Comparison of ENCODE assay signal across 8 cellular contexts in the genomic region with DNA sequence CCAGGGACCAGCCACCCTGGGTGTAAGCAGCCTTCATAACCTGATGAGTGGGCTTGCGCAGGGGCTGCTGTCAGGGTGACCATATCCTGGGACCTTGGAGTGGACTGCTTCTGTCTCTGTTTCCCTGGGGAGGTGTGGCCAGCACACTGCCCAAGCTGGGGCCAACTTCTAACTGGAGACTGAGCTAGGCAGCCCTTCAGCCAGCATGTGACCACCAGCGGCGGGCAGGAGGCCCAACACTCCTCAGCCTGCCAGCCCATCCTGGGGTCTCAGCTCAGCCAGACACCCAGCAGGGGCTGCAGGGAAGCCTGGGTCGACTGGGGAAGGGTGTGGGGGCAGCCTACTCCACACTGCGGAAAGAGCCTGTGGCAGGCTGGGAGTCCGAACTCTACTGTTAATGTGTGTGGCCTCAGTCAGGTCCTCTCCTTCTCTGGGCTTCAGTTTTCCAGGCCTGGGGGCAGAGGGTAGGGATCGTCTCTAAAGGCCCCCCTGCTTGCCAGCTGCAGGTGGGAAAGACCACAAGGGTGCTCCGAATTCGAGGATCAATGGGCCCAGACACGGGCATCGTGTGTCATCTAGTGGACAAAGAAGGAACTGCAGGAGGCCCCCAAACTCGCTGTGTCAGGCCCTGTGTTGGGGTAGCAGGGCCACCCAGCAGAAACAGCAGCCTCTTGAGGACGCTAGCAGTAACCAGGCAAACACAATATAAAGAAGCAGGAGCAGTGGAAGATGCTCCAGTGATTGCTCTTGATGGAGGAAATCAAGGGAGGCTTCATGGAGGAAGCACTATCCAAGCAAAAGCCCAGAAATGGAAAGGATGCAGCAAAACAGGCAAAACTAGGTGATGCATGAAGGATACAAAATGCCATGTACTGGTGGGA. TPM values are rescaled to one million over a fixed set of nuclear protein-coding genes. Genes with fewer than 3 reads are reported as not detected.
DNase-seq lines count a peak whose midpoint lies in the region; ATAC-seq, FAIRE-seq and TF ChIP-seq lines count a peak whose summit lies in the region.

No MANE protein-coding gene starts in this region.

- no peak for ATAC-seq in GM18858 (IDR thresholded peaks at IDR 0.05; ENCODE audit: unreplicated experiment)

- no peaks in the 10 kb centered on the region for H3K27me3 ChIP-seq in AG04450 (ENCODE audit: control insufficient read depth, insufficient read depth, low read length)

- CTCF ChIA-PET in AG04450 (lab: Charles Lee) = interaction anchor here (0.8 to 11.7 kb wide), 11 partner anchors 8 to 226 kb away, joined by 3 to 359 read pairs (median 5); no protein-coding TSS in a partner anchor

- FAIRE-seq in GM18507 (lab: Jason Lieb, UNC) = peak; percentile 83

- no peak overlapping the region for H3K27ac ChIP-seq in AG04450 (ENCODE audit: low read depth, low read length)

- H3K9me3 ChIP-seq in AG04450 (ENCODE audit: control insufficient read depth, insufficient read depth, low read length) = no peaks in the 10 kb centered on the region

- H3K4me3 ChIP-seq in AG04450 (ENCODE audit: low read depth, low read length) = no peak overlapping the region

- POLR2A ChIA-PET in AG04450 (lab: Yijun Ruan, JAX) = no interaction called here

- TF ChIP-seq CTCF in AG04450 (IDR thresholded peaks at IDR 0.05; ENCODE audit: low read depth, low read length) = peak; percentile 100

- DNase-seq in AG04450 (ENCODE audit: low read depth, low spot score) = no peak
- peak; percentile 54 for DNase-seq in GM18507 (ENCODE audit: extremely low spot score, insufficient read length, low read depth)
- peak; percentile 49 to 91 for DNase-seq in NCI-H526 (lab: John Stamatoyannopoulos, UW)
- peak; percentile 48 to 66 for DNase-seq in activated CD4-positive, alpha-beta T cell treated with anti-CD3 and anti-CD28 coated beads, Interleukin-2, amount 50 U/mL, for 24 hours (ENCODE audit: low read depth in 1 of 2, low spot score in 1 of 2)
- DNase-seq in effector CD4-positive, alpha-beta T cell = peak; percentile 64
- peak; percentile 42 for DNase-seq in midbrain (lab: John Stamatoyannopoulos, UW)
- DNase-seq in stimulated activated CD8-positive, alpha-beta memory T cell treated with anti-CD3 and anti-CD28 coated beads, Interleukin-7, amount 100 ng/mL, for 4 hours (ENCODE audit: low read depth in 2 of 2) = peak; percentile 43 to 53

RNA-seq across cellular contexts. Expression of a gene that starts 2.0 kb away (rescaled TPM):
- polyA plus RNA-seq in AG04450 (2011; rRNA removed) = 0.02 TPM in 1 of 2 replicates, not detected in the other
- polyA minus RNA-seq in AG04450 (2011; rRNA and poly(A)+ RNA removed) = 0.28 TPM in 1 of 2 replicates, not detected in the other

RNA-seq across cellular contexts. Expression of a gene that starts 7.0 kb away (rescaled TPM):
- polyA plus RNA-seq in AG04450 (2011; rRNA removed) = 1.7 and 1.9 TPM in 2 replicates
- polyA minus RNA-seq in AG04450 (2011; rRNA and poly(A)+ RNA removed) = 1.4 and 2.0 TPM in 2 replicates

RNA-seq across cellular contexts. Expression of a gene that starts 8.5 kb away (rescaled TPM):
- polyA plus RNA-seq in AG04450 (2011; rRNA removed) = 71.0 and 73.0 TPM in 2 replicates
- polyA minus RNA-seq in AG04450 (2011; rRNA and poly(A)+ RNA removed) = 104 and 115 TPM in 2 replicates

RNA-seq across cellular contexts. Expression of a gene that starts 36.4 kb away (rescaled TPM):
- 1.8 and 2.6 TPM in 2 replicates for polyA plus RNA-seq in AG04450 (2011; rRNA removed)
- polyA minus RNA-seq in AG04450 (2011; rRNA and poly(A)+ RNA removed) = 1.1 and 3.6 TPM in 2 replicates

RNA-seq across cellular contexts. Expression of a gene that starts 37.1 kb away (rescaled TPM):
- polyA plus RNA-seq in AG04450 (2011; rRNA removed) = 44.1 and 48.7 TPM in 2 replicates
- 53.3 and 60.1 TPM in 2 replicates for polyA minus RNA-seq in AG04450 (2011; rRNA and poly(A)+ RNA removed)
